ENCODE assay signal across 10 cellular contexts in genomic region chr6:11233936-11234573, GRCh38. TPM values are rescaled to one million over a fixed set of nuclear protein-coding genes. Genes with fewer than 3 reads are reported as not detected.
DNase-seq lines count a peak whose midpoint lies in the region; ATAC-seq and TF ChIP-seq lines count a peak whose summit lies in the region.
"Had no signal": no experiment of that assay in that cellular context is flagged by ENCODE, and none has a peak within 500 bp of the region (broad histone marks: within the 10 kb centered on the region; RNA-seq: fewer than 3 reads in every experiment).

No MANE protein-coding gene starts in this region.

- H3K4me3 ChIP-seq in CD8-positive, alpha-beta memory T cell (ENCODE audit: low read length) = no peak overlapping the region
- H3K4me3 ChIP-seq in parathyroid adenoma (ENCODE audit: low read depth, low read length) = no peak overlapping the region

- TF ChIP-seq CTCF in parathyroid adenoma (IDR thresholded peaks at IDR 0.05) = no peak

- peaks cover 4 to 6% (median 5%) of the 10 kb centered on the region in 3 donors for H3K36me3 Mint-ChIP-seq in CD8-positive, alpha-beta memory T cell
- H3K36me3 Mint-ChIP-seq in central memory CD8-positive, alpha-beta T cell (ENCODE audit: insufficient read depth) = peaks cover 11% of the 10 kb centered on the region

- no peaks in the 10 kb centered on the region for H3K36me3 ChIP-seq in CD8-positive, alpha-beta memory T cell (ENCODE audit: insufficient read depth, low read length)
- no peaks in the 10 kb centered on the region for H3K36me3 ChIP-seq in parathyroid adenoma (ENCODE audit: control insufficient read depth, insufficient read depth, low read length)
- H3K36me3 ChIP-seq: SJSA1 had no signal

- CTCF ChIA-PET in CD8-positive, alpha-beta memory T cell (lab: Charles Lee) = interaction anchor here (1.2 to 1.4 kb wide), 2 partner anchors 25 to 141 kb away, joined by 3 read pairs; no protein-coding TSS in a partner anchor

- H3K27ac Mint-ChIP-seq in CD8-positive, alpha-beta memory T cell = peak overlapping the region; percentile 93 to 100 (median 98)
- peak overlapping the region; percentile 95 for H3K27ac Mint-ChIP-seq in central memory CD8-positive, alpha-beta T cell (ENCODE audit: low read depth)

- H3K4me2 ChIP-seq in parathyroid adenoma (ENCODE audit: low read length) = no peak overlapping the region

- H3K79me2 ChIP-seq in parathyroid adenoma = no peaks in the 10 kb centered on the region

- no peaks in the 10 kb centered on the region for H3K9me3 Mint-ChIP-seq in CD8-positive, alpha-beta memory T cell
- H3K9me3 Mint-ChIP-seq in central memory CD8-positive, alpha-beta T cell = no peaks in the 10 kb centered on the region

- no peak for DNase-seq in CD8-positive, alpha-beta memory T cell
- DNase-seq in NOMO-1 treated with dmso at 0.1 percent for 144 hours (lab: John Stamatoyannopoulos, UW; ENCODE audit: unreplicated experiment) (peak; percentile 19), putamen (ENCODE audit: low spot score) (no peak), inferior parietal cortex (ENCODE audit: extremely low spot score) (no peak), nucleus accumbens (lab: John Stamatoyannopoulos, UW) (no peak), NCI-H2227 treated with DMSO at 0.1 percent for 48 hours (lab: John Stamatoyannopoulos, UW) (no peak)
- no peak for DNase-seq in central memory CD8-positive, alpha-beta T cell (ENCODE audit: low spot score in 2 of 2)
- DNase-seq: NCI-H2171 had no signal

- no peak overlapping the region for H3K27ac ChIP-seq in CD8-positive, alpha-beta memory T cell (ENCODE audit: low read depth, low read length)
- peak overlapping the region; percentile 65 for H3K27ac ChIP-seq in parathyroid adenoma

- peak overlapping the region; percentile 57 for H2AFZ ChIP-seq in parathyroid adenoma

- no peaks in the 10 kb centered on the region for H3K27me3 Mint-ChIP-seq in CD8-positive, alpha-beta memory T cell
- no peaks in the 10 kb centered on the region for H3K27me3 Mint-ChIP-seq in central memory CD8-positive, alpha-beta T cell

- ATAC-seq in central memory CD8-positive, alpha-beta T cell (replicated peaks; ENCODE audit: extremely low read depth, poor library complexity, severe bottlenecking) = no peak

- H3K4me1 Mint-ChIP-seq in CD8-positive, alpha-beta memory T cell = peaks cover 73 to 84% (median 83%) of the 10 kb centered on the region in 3 donors
- peaks cover 67% of the 10 kb centered on the region for H3K4me1 Mint-ChIP-seq in central memory CD8-positive, alpha-beta T cell

- no peaks in the 10 kb centered on the region for H3K9me3 ChIP-seq in CD8-positive, alpha-beta memory T cell (ENCODE audit: low read length)
- H3K9me3 ChIP-seq in parathyroid adenoma (ENCODE audit: control insufficient read depth, low read length) = no peaks in the 10 kb centered on the region
- H3K9me3 ChIP-seq: SJSA1 had no signal

- H3K9ac ChIP-seq in parathyroid adenoma = no peak overlapping the region

- peaks cover 36% of the 10 kb centered on the region for H3K4me1 ChIP-seq in CD8-positive, alpha-beta memory T cell (ENCODE audit: insufficient read depth, low read length)
- H3K4me1 ChIP-seq in parathyroid adenoma = peaks cover 27% of the 10 kb centered on the region

- H3K27me3 ChIP-seq in CD8-positive, alpha-beta memory T cell (ENCODE audit: insufficient read depth, low read length, poor library complexity, severe bottlenecking) = no peaks in the 10 kb centered on the region
- H3K27me3 ChIP-seq in parathyroid adenoma (ENCODE audit: control insufficient read depth, insufficient read depth, low read length) = no peaks in the 10 kb centered on the region
- H3K27me3 ChIP-seq: SJSA1 had no signal

- peak overlapping the region in 6 of 7 donors; percentile 15 to 97 (median 90) for H3K4me3 Mint-ChIP-seq in CD8-positive, alpha-beta memory T cell
- peak overlapping the region; percentile 81 for H3K4me3 Mint-ChIP-seq in central memory CD8-positive, alpha-beta T cell

- POLR2A ChIA-PET in CD8-positive, alpha-beta memory T cell (lab: Charles Lee) = no interaction called here

RNA-seq across cellular contexts. Expression of gene NEDD9, which starts 1.6 kb away (rescaled TPM):
- 10 to 100 TPM; 39.9 to 41.0 TPM for total RNA-seq in CD8-positive, alpha-beta memory T cell
- polyA plus RNA-seq in CD8-positive, alpha-beta memory T cell = 40.2 TPM
